8 cellular contexts compared by ENCODE assay signal in the genomic region with DNA sequence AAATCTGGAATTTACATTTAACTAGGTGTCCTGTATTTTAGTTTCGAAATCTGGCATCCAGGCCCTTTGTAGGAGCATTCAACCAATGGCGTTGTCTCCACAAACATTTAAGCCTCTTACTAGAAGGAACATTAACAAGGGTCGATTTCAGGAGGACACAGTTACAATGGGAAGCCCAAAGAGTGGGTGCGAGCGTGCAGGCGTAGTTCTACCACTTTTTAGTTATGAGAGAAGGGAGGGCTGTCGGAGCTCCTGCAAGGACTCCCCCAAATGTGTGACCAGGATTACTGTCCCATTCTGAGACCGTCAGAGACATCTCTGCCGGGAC. TPM values are rescaled to one million over a fixed set of nuclear protein-coding genes. Genes with fewer than 3 reads are reported as not detected.
DNase-seq lines count a peak whose midpoint lies in the region; ATAC-seq, FAIRE-seq and TF ChIP-seq lines count a peak whose summit lies in the region.

No MANE protein-coding gene starts in this region.

- H3K9me3 ChIP-seq in SJCRH30 (replicated peaks) (no peaks in the 10 kb centered on the region), pancreas (no peaks in the 10 kb centered on the region)

- H3K27ac ChIP-seq in 22Rv1 (peak overlapping the region; percentile 68), SJCRH30 (no peak overlapping the region), pancreas (peak overlapping the region; percentile 78 to 97 (median 88))

- peaks cover 7% of the 10 kb centered on the region for H3K4me1 ChIP-seq in SJCRH30
- peaks cover 10 to 17% (median 10%) of the 10 kb centered on the region in 3 donors for H3K4me1 ChIP-seq in pancreas

- intact Hi-C loops in pancreas (cut with DNase I) = no loop called here

- 2 to 5% methylated on average over 9 of the region's 9 CpGs for WGBS in pancreas, 2 donors

- TF ChIP-seq CTCF in 22Rv1 (IDR thresholded peaks at IDR 0.05) (no peak), pancreas (IDR thresholded peaks at IDR 0.05) (no peak)

- H3K36me3 ChIP-seq in SJCRH30 = no peaks in the 10 kb centered on the region
- H3K36me3 ChIP-seq in pancreas = peaks cover 0 to 11% (median 4%) of the 10 kb centered on the region in 3 donors

- no peaks in the 10 kb centered on the region for H3K27me3 ChIP-seq in SJCRH30
- no peaks in the 10 kb centered on the region for H3K27me3 ChIP-seq in pancreas

- DNase-seq in SJCRH30 (no peak), fibroblast of peridontal ligament (ENCODE audit: extremely low read depth) (peak; percentile 20), pancreas (no peak), activated gamma-delta T cell (lab: John Stamatoyannopoulos, UW) (no peak), GF-D8 (lab: John Stamatoyannopoulos, UW) (no peak)

- FAIRE-seq in pancreas (lab: Jason Lieb, UNC) = no peak

- H3K4me3 ChIP-seq in SJCRH30 (peak overlapping the region; percentile 66), pancreas (peak overlapping the region; percentile 45 to 78 (median 67))

- ATAC-seq in GM21447 (IDR thresholded peaks at IDR 0.05; ENCODE audit: unreplicated experiment) (peak; percentile 20), pancreas (peak in 3 of 4 donors; percentile 1 to 21 (median 8)), HG03457 (IDR thresholded peaks at IDR 0.05; ENCODE audit: unreplicated experiment) (no peak)

RNA-seq across cellular contexts. Expression of a gene that starts 0.4 kb away (rescaled TPM):
- 6.1 and 7.2 TPM in 2 replicates for total RNA-seq in SJCRH30 (2014; rRNA removed; shearing (Covaris generic))
- 10 to 100 TPM in 3 of 6 donors, 1 to 10 TPM in 3; 7.6 to 25.9 (median 11.8) TPM for total RNA-seq in pancreas
- polyA plus RNA-seq in pancreas = 10 to 100 TPM in 1 of 2 donors, 1 to 10 TPM in 1; 8.2 to 14.7 TPM

RNA-seq across cellular contexts. Expression of a gene that starts 8.7 kb away (rescaled TPM):
- total RNA-seq in SJCRH30 (2014; rRNA removed; shearing (Covaris generic)) = 225 and 241 TPM in 2 replicates
- total RNA-seq in pancreas = 100 to 1,000 TPM in 1 of 6 donors, 10 to 100 TPM in 5; 63.3 to 119 (median 85.2) TPM
- polyA plus RNA-seq in pancreas = 100 to 1,000 TPM in 1 of 2 donors, 10 to 100 TPM in 1; 58.2 to 178 TPM

RNA-seq across cellular contexts. Expression of a gene that starts 46.4 kb away (rescaled TPM):
- not detected in 2 replicates for total RNA-seq in SJCRH30 (2014; rRNA removed; shearing (Covaris generic))
- total RNA-seq in pancreas = under 1 TPM in 1 of 6 donors, not detected in 5; 0.03 TPM
- under 1 TPM in 1 of 2 donors, not detected in 1; 0.05 TPM for polyA plus RNA-seq in pancreas
